ENCODE assay signal across 9 cellular contexts in genomic region chr3:18295171-18295920, GRCh38.
DNase-seq lines count a peak whose midpoint lies in the region; ATAC-seq, FAIRE-seq and TF ChIP-seq lines count a peak whose summit lies in the region.
"Had no signal": no experiment of that assay in that cellular context is flagged by ENCODE, and none has a peak within 500 bp of the region (broad histone marks: within the 10 kb centered on the region; RNA-seq: fewer than 3 reads in every experiment).

No MANE protein-coding gene starts in this region.

- no peaks in the 10 kb centered on the region for H3K36me3 ChIP-seq in MG63
- H3K36me3 ChIP-seq in HepG2 (replicated peaks in 1 of 2; ENCODE audit: control insufficient read depth in 1 of 2, insufficient read depth in 2 of 2, low read length in 2 of 2) = no peaks in the 10 kb centered on the region
- H3K36me3 ChIP-seq in ascending aorta = no peaks in the 10 kb centered on the region
- H3K36me3 ChIP-seq: ovary had no signal

- no peaks in the 10 kb centered on the region for H3K79me2 ChIP-seq in HepG2 (ENCODE audit: insufficient read depth, low read length)

- no peaks in the 10 kb centered on the region for H3K9me3 ChIP-seq in AG04450 (ENCODE audit: control insufficient read depth, insufficient read depth, low read length)
- no peaks in the 10 kb centered on the region for H3K9me3 ChIP-seq in MG63
- H3K9me3 ChIP-seq in HepG2 (ENCODE audit: low read length) = peaks cover 9% of the 10 kb centered on the region
- peaks cover 3 to 4% of the 10 kb centered on the region in 2 donors for H3K9me3 ChIP-seq in ascending aorta

- TF ChIP-seq RAD21 in HepG2 (CRISPR knock-in tag; IDR thresholded peaks at IDR 0.05) = no peak

- TF ChIP-seq EP300 in HepG2 (IDR thresholded peaks at IDR 0.05; ENCODE audit: low read depth in 2 of 2, low read length in 2 of 2) (no peak), HepG2 (CRISPR knock-in tag; IDR thresholded peaks at IDR 0.05; ENCODE audit: borderline replicate concordance) (no peak)

- no peak overlapping the region for H3K4me2 ChIP-seq in HepG2 (ENCODE audit: low read depth, low read length)

- in situ Hi-C loops in HepG2 (cut with HindIII; ENCODE audit: extremely low pct_ligation_motif_present, low pct_unique_long_range_greater_than_20kb) = no loop called here

- H3K4me3 ChIP-seq in AG04450 (ENCODE audit: low read depth, low read length) (no peak overlapping the region), MG63 (no peak overlapping the region), HepG2 (replicated peaks in 1 of 3; ENCODE audit: insufficient read depth in 1 of 3, low read depth in 2 of 3, low read length in 3 of 3) (no peak overlapping the region), ascending aorta (no peak overlapping the region)
- H3K4me3 ChIP-seq: ovary had no signal

- H3K4me3 Mint-ChIP-seq in activated naive CD8-positive, alpha-beta T cell treated with anti-CD3 and anti-CD28 coated beads, Interleukin-2, amount 50 U/mL, for 24 hours = no peak overlapping the region

- WGBS in HepG2 (ENCODE audit: low lambda C conversion rate) = 0% methylated on average over 1 of the region's 2 CpGs

- H3K9ac ChIP-seq in HepG2 (ENCODE audit: insufficient read depth, low read depth, low read length) = no peak overlapping the region

- intact Hi-C loops in HepG2 (cut with micrococcal nuclease; ENCODE audit: unreplicated experiment) = loop anchor here (10.0 kb wide), 1 partner anchor 401 kb away; no protein-coding TSS in a partner anchor
- intact Hi-C loops in ascending aorta (cut with DNase I) = no loop called here

- POLR2A ChIA-PET in AG04450 (lab: Yijun Ruan, JAX) = no interaction called here
- POLR2A ChIA-PET in HepG2 (lab: Yijun Ruan, JAX) = no interaction called here

- no peaks in the 10 kb centered on the region for H4K20me1 ChIP-seq in HepG2 (ENCODE audit: insufficient read depth, low read length)

- no peak overlapping the region for H3K27ac Mint-ChIP-seq in activated naive CD8-positive, alpha-beta T cell treated with anti-CD3 and anti-CD28 coated beads, Interleukin-2, amount 50 U/mL, for 24 hours

- H2AFZ ChIP-seq in HepG2 (ENCODE audit: low read length) = no peak overlapping the region

- CTCF ChIA-PET in AG04450 (lab: Charles Lee) (interaction anchor here (0.8 to 1.5 kb wide), 3 partner anchors 65 to 401 kb away, joined by 3 to 4 read pairs (median 3); no protein-coding TSS in a partner anchor), HepG2 (lab: Yijun Ruan, JAX; ENCODE audit: low intra/inter-chr PET ratio, low total read pairs) (no interaction called here)

- H3K27ac ChIP-seq in AG04450 (ENCODE audit: low read depth, low read length) (no peak overlapping the region), HepG2 (ENCODE audit: extremely low read length, insufficient read depth, low read length) (no peak overlapping the region), ascending aorta (no peak overlapping the region)
- H3K27ac ChIP-seq: ovary had no signal

- TF ChIP-seq CTCF in AG04450 (IDR thresholded peaks at IDR 0.05; ENCODE audit: low read depth, low read length) (peak; percentile 38), HepG2 (CRISPR knock-in tag; IDR thresholded peaks at IDR 0.05) (peak; percentile 51), ascending aorta (IDR thresholded peaks at IDR 0.05) (no peak)

- no peak for TF ChIP-seq POLR2A in HepG2 (IDR thresholded peaks at IDR 0.05; ENCODE audit: insufficient read depth in 1 of 2, low read depth in 2 of 2, low read length in 2 of 2)

- BruUV-seq in HepG2 (replicated peaks; lab: Mats Ljungman, UMichigan) = no TSS peak

- DNase-seq in AG04450 (ENCODE audit: low read depth, low spot score) (no peak), MG63 (peak; percentile 55), HepG2 (ENCODE audit: low spot score) (peak; percentile 21), ascending aorta (ENCODE audit: low spot score in 2 of 2) (no peak), dermis blood vessel endothelial cell (no peak)
- DNase-seq in activated naive CD8-positive, alpha-beta T cell treated with anti-CD3 and anti-CD28 coated beads, Interleukin-2, amount 50 U/mL, for 24 hours = peak; percentile 38

- ATAC-seq in GM18498 (IDR thresholded peaks at IDR 0.05; ENCODE audit: unreplicated experiment) (peak; percentile 99), HG02623 (IDR thresholded peaks at IDR 0.05; ENCODE audit: unreplicated experiment) (peak; percentile 99), HepG2 (peak; percentile 97)
- peak; percentile 81 for ATAC-seq in activated naive CD8-positive, alpha-beta T cell treated with anti-CD3 and anti-CD28 coated beads, Interleukin-2, amount 50 U/mL, for 24 hours

- no peaks in the 10 kb centered on the region for H3K27me3 Mint-ChIP-seq in activated naive CD8-positive, alpha-beta T cell treated with anti-CD3 and anti-CD28 coated beads, Interleukin-2, amount 50 U/mL, for 24 hours

- H3K9me3 Mint-ChIP-seq in activated naive CD8-positive, alpha-beta T cell treated with anti-CD3 and anti-CD28 coated beads, Interleukin-2, amount 50 U/mL, for 24 hours = peaks cover 21% of the 10 kb centered on the region

- H3K4me1 ChIP-seq in HepG2 (ENCODE audit: insufficient read depth, low read length) = no peaks in the 10 kb centered on the region
- no peaks in the 10 kb centered on the region for H3K4me1 ChIP-seq in ascending aorta

- H3K36me3 Mint-ChIP-seq in activated naive CD8-positive, alpha-beta T cell treated with anti-CD3 and anti-CD28 coated beads, Interleukin-2, amount 50 U/mL, for 24 hours (ENCODE audit: low read depth) = peaks cover 9% of the 10 kb centered on the region

- no peak for FAIRE-seq in HepG2 (lab: Jason Lieb, UNC)

- H3K27me3 ChIP-seq in AG04450 (ENCODE audit: control insufficient read depth, insufficient read depth, low read length) = no peaks in the 10 kb centered on the region
- no peaks in the 10 kb centered on the region for H3K27me3 ChIP-seq in MG63
- H3K27me3 ChIP-seq in HepG2 (ENCODE audit: control insufficient read depth in 1 of 2, insufficient read depth in 2 of 2, low read length in 2 of 2) = no peaks in the 10 kb centered on the region
- H3K27me3 ChIP-seq in ascending aorta = no peaks in the 10 kb centered on the region
- H3K27me3 ChIP-seq: ovary had no signal

- no peaks in the 10 kb centered on the region for H3K4me1 Mint-ChIP-seq in activated naive CD8-positive, alpha-beta T cell treated with anti-CD3 and anti-CD28 coated beads, Interleukin-2, amount 50 U/mL, for 24 hours

TF ChIP-seq in HepG2, 621 proteins besides CTCF, POLR2A, EP300 and RAD21:
- TF ChIP-seq DNMT1 (CRISPR knock-in tag; IDR thresholded peaks at IDR 0.05) (no peak), TEAD3 (CRISPR knock-in tag; optimal IDR thresholded peaks at IDR 0.05; ENCODE audit: borderline replicate concordance) (peak; percentile 58), STAG1 (CRISPR knock-in tag; IDR thresholded peaks at IDR 0.05) (peak; percentile 56)
- TF ChIP-seq, protein P1, sequence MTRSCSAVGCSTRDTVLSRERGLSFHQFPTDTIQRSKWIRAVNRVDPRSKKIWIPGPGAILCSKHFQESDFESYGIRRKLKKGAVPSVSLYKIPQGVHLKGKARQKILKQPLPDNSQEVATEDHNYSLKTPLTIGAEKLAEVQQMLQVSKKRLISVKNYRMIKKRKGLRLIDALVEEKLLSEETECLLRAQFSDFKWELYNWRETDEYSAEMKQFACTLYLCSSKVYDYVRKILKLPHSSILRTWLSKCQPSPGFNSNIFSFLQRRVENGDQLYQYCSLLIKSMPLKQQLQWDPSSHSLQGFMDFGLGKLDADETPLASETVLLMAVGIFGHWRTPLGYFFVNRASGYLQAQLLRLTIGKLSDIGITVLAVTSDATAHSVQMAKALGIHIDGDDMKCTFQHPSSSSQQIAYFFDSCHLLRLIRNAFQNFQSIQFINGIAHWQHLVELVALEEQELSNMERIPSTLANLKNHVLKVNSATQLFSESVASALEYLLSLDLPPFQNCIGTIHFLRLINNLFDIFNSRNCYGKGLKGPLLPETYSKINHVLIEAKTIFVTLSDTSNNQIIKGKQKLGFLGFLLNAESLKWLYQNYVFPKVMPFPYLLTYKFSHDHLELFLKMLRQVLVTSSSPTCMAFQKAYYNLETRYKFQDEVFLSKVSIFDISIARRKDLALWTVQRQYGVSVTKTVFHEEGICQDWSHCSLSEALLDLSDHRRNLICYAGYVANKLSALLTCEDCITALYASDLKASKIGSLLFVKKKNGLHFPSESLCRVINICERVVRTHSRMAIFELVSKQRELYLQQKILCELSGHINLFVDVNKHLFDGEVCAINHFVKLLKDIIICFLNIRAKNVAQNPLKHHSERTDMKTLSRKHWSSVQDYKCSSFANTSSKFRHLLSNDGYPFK (CRISPR knock-in tag; IDR thresholded peaks at IDR 0.05; ENCODE audit: borderline replicate concordance) = no peak

Comparison
In these comparisons a context has a peak if more than half of its experiments do, and no peak if none do; other contexts are left out.
1. DNase-seq: peak in MG63 (single experiment), activated naive CD8-positive, alpha-beta T cell treated with anti-CD3 and anti-CD28 coated beads, Interleukin-2, amount 50 U/mL, for 24 hours (single experiment) and HepG2 (single experiment); none in AG04450 (single experiment), ascending aorta (0 of 2) and dermis blood vessel endothelial cell (single experiment).
2. CTCF ChIP-seq: peak in AG04450 (single experiment) and HepG2 (single experiment); none in ascending aorta (0 of 3).
3. Peak in every context shown above with its lines, with median percentiles within 50 percentile points of each other: ATAC-seq.